Comparison of ENCODE assay signal across 8 cellular contexts in the genomic region with DNA sequence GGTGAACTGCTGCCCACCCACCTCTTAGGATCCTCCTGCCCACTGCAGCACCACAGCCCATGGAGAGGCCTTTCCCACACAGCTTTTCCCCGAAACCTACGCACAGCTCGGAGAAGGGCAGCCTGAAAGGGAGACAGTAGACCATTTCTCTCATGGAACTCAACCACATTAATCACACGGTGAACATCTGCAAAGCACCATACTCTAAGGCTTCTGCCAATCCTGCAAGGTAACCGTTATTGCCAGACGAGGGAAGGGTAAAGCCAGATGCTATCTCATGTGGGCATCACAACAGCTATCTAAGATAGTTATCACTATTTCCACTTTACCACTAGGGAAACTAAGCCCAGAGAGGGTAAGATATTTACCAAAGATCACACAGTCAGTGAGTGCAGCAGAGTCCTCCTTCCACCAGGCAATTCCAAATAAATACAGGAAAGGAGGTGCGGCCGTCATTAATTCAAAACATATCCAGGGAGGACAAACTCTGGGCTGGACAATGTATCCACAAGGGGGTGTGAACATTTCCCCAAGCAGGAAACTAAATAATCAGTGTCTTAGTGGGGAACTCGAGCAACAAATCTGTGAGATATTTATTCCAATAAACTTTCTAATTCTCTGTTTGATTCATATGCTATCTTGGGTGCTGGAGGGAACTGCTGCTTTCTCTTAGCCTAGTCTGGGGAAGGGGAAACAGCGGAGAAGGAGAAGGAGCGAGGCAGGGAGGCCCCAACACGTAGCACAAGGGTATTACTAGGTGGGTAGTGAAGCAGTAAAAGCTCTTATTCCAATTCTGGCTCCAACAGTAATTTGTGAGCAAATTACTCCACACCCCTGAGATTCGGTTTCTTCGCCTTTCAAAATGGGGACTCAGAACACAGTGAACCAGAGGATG. TPM values are rescaled to one million over a fixed set of nuclear protein-coding genes. Genes with fewer than 3 reads are reported as not detected.
DNase-seq lines count a peak whose midpoint lies in the region; ATAC-seq and TF ChIP-seq lines count a peak whose summit lies in the region.

No MANE protein-coding gene starts in this region.

- TF ChIP-seq EP300 in ovary (IDR thresholded peaks at IDR 0.05) = no peak

- peak overlapping the region; percentile 55; the same call in 1 of the 2 replicates for H2AFZ ChIP-seq in OCI-LY3 (ENCODE audit: low read depth, low read length)

- H3K9me3 ChIP-seq in OCI-LY3 (ENCODE audit: insufficient read depth, low read length) (no peaks in the 10 kb centered on the region), ovary (no peaks in the 10 kb centered on the region)

- H3K27me3 ChIP-seq in OCI-LY3 (ENCODE audit: low read depth, low read length) (no peaks in the 10 kb centered on the region), ovary (no peaks in the 10 kb centered on the region)

- H3K9ac ChIP-seq in OCI-LY3 (ENCODE audit: low read length) = peak overlapping the region; percentile 97

- TF ChIP-seq CTCF in OCI-LY3 (IDR thresholded peaks at IDR 0.05; ENCODE audit: low read depth, low read length) (no peak), ovary (IDR thresholded peaks at IDR 0.05) (no peak)

- no peak for TF ChIP-seq POLR2A in ovary (IDR thresholded peaks at IDR 0.05)

- CTCF ChIA-PET in HEK293T (lab: Yijun Ruan, JAX) = no interaction called here

- POLR2A ChIA-PET in HEK293T (lab: Yijun Ruan, JAX) = interaction anchor here (0.8 to 1.5 kb wide), 5 partner anchors 9 to 174 kb away, joined by 3 to 5 read pairs (median 3); partner anchors contain the start of gene CARHSP1

- peaks cover 16% of the 10 kb centered on the region for H4K20me1 ChIP-seq in OCI-LY3 (ENCODE audit: insufficient read depth, low read length)

- DNase-seq in GM03348 (ENCODE audit: low spot score) (peak; percentile 23), epithelial cell of prostate (ENCODE audit: low read depth, low spot score) (no peak), ovary (no peak), HEK293T (ENCODE audit: extremely low spot score) (no peak), NCI-H1092 treated with DMSO at 0.1 percent for 48 hours (lab: John Stamatoyannopoulos, UW) (no peak)
- DNase-seq in NK-92 treated with Interleukin-12 subunit alpha and Interleukin-12 subunit beta, amount 100 ng/mL, for 24 hours (lab: John Stamatoyannopoulos, UW) = no peak

- ATAC-seq in HG03571 (IDR thresholded peaks at IDR 0.05; ENCODE audit: unreplicated experiment) = no peak

- H3K36me3 ChIP-seq in OCI-LY3 (replicated peaks; ENCODE audit: low read depth, low read length) = peaks cover 12% of the 10 kb centered on the region
- H3K36me3 ChIP-seq in ovary = no peaks in the 10 kb centered on the region

- peaks cover 70% of the 10 kb centered on the region for H3K79me2 ChIP-seq in OCI-LY3 (ENCODE audit: low read length)

- H3K4me1 ChIP-seq in OCI-LY3 (ENCODE audit: low read length) = peaks cover 20% of the 10 kb centered on the region
- H3K4me1 ChIP-seq in ovary (ENCODE audit: insufficient read depth) = peaks cover 3% of the 10 kb centered on the region

- 31 to 35% (median 34%) methylated on average over 14 of the region's 14 CpGs for WGBS in ovary, 3 donors

- H3K27ac ChIP-seq in OCI-LY3 (ENCODE audit: low read length) (peak overlapping the region; percentile 39), epithelial cell of prostate (peak overlapping the region; percentile 82), ovary (peak overlapping the region in 1 of 2 donors; percentile 43)

- peak overlapping the region; percentile 83 for H3K4me2 ChIP-seq in OCI-LY3 (ENCODE audit: low read length)

- H3K4me3 ChIP-seq in OCI-LY3 (ENCODE audit: low read length) (peak overlapping the region; percentile 99), ovary (peak overlapping the region; percentile 94)

- intact Hi-C loops in ovary (cut with DNase I) = loop anchor here in 2 of 4 donors (2.0 to 10.0 kb wide), 4 partner anchors 48 to 122 kb away; partner anchors contain the start of gene ABAT (in 1 of the 2)

TF ChIP-seq in HEK293T, 16 proteins besides CTCF, POLR2A, EP300 and RAD21:
- TF ChIP-seq BHLHE40 (IDR thresholded peaks at IDR 0.05; ENCODE audit: borderline replicate concordance) (no peak), SUZ12 (IDR thresholded peaks at IDR 0.05) (no peak), ARNT (IDR thresholded peaks at IDR 0.05) (no peak), L3MBTL2 (conservative IDR thresholded peaks at IDR 0.05) (no peak), ZNF384 (IDR thresholded peaks at IDR 0.05) (no peak), FOXK2 (IDR thresholded peaks at IDR 0.05) (no peak), CTBP1 (IDR thresholded peaks at IDR 0.05; ENCODE audit: borderline replicate concordance) (no peak), NFRKB (IDR thresholded peaks at IDR 0.05) (no peak)
- TF ChIP-seq, protein P1, sequence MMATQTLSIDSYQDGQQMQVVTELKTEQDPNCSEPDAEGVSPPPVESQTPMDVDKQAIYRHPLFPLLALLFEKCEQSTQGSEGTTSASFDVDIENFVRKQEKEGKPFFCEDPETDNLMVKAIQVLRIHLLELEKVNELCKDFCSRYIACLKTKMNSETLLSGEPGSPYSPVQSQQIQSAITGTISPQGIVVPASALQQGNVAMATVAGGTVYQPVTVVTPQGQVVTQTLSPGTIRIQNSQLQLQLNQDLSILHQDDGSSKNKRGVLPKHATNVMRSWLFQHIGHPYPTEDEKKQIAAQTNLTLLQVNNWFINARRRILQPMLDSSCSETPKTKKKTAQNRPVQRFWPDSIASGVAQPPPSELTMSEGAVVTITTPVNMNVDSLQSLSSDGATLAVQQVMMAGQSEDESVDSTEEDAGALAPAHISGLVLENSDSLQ (IDR thresholded peaks at IDR 0.05) = no peak

RNA-seq across cellular contexts. Expression of gene TMEM186, which starts 0.7 kb away (rescaled TPM):
- total RNA-seq in ovary = 10 to 100 TPM in 2 of 7 donors, 1 to 10 TPM in 5; 4.9 to 11.2 (median 9.6) TPM
- 10 to 100 TPM in 1 of 2 donors, 1 to 10 TPM in 1; 6.4 to 11.3 TPM for polyA plus RNA-seq in ovary

RNA-seq across cellular contexts. Expression of gene PMM2, which starts 0.9 kb away (rescaled TPM):
- total RNA-seq in ovary = 10 to 100 TPM; 14.2 to 38.6 (median 23.1) TPM
- 10 to 100 TPM in 1 of 2 donors, 1 to 10 TPM in 1; 9.6 to 28.0 TPM for polyA plus RNA-seq in ovary
